ENCODE assay signal across 22 cellular contexts in genomic region chr13:60214213-60215079, GRCh38. TPM values are rescaled to one million over a fixed set of nuclear protein-coding genes. Genes with fewer than 3 reads are reported as not detected.
DNase-seq lines count a peak whose midpoint lies in the region; FAIRE-seq and TF ChIP-seq lines count a peak whose summit lies in the region.
"Had no signal": no experiment of that assay in that cellular context is flagged by ENCODE, and none has a peak within 500 bp of the region (broad histone marks: within the 10 kb centered on the region; RNA-seq: fewer than 3 reads in every experiment).

No MANE protein-coding gene starts in this region.

- H3K27me3 ChIP-seq in endothelial cell of umbilical vein (ENCODE audit: control insufficient read depth in 2 of 2, insufficient read depth in 2 of 2, low read length in 2 of 2) = peaks cover 4 to 8% of the 10 kb centered on the region in 2 experiments
- H3K27me3 ChIP-seq: BLaER1 treated with 17β-estradiol and CSF1 and Interleukin-3, amounts not matched to agents 10 nM and 100 nM had no signal

- H4K20me1 ChIP-seq in endothelial cell of umbilical vein (replicated peaks; ENCODE audit: control insufficient read depth, extremely low read depth, insufficient read depth, low read length) = no peaks in the 10 kb centered on the region
- H4K20me1 ChIP-seq: BLaER1 treated with 17β-estradiol and CSF1 and Interleukin-3, amounts not matched to agents 10 nM and 100 nM had no signal

- H3K27ac Mint-ChIP-seq in endothelial cell (ENCODE audit: unreplicated experiment) = no peak overlapping the region
- H3K27ac Mint-ChIP-seq: B cell; CD8-positive, alpha-beta T cell; H9 had no signal

- TF ChIP-seq CTCF in endothelial cell of umbilical vein (IDR thresholded peaks at IDR 0.05; ENCODE audit: extremely low read depth in 1 of 2, insufficient read depth in 1 of 2, low read depth in 1 of 2, low read length in 2 of 2) (no peak), endothelial cell (IDR thresholded peaks at IDR 0.05; ENCODE audit: unreplicated experiment) (no peak)

- no peak overlapping the region for H3K4me3 ChIP-seq in endothelial cell of umbilical vein (replicated peaks in 1 of 3; ENCODE audit: insufficient read depth in 1 of 3, low read depth in 1 of 3, low read length in 3 of 3)
- H3K4me3 ChIP-seq: A549; BLaER1 treated with 17β-estradiol and CSF1 and Interleukin-3, amounts not matched to agents 10 nM and 100 nM; GM12878 had no signal

- peaks cover 2% of the 10 kb centered on the region for H3K27me3 Mint-ChIP-seq in endothelial cell (ENCODE audit: unreplicated experiment)

- no peak overlapping the region for H3K27ac ChIP-seq in endothelial cell of umbilical vein (ENCODE audit: insufficient read depth, low read depth, low read length)
- H3K27ac ChIP-seq: A549; BLaER1 treated with 17β-estradiol and CSF1 and Interleukin-3, amounts not matched to agents 10 nM and 100 nM had no signal

- FAIRE-seq in endothelial cell of umbilical vein (lab: Jason Lieb, UNC) = peak; percentile 18
- FAIRE-seq: A549, GM12878, GM19239, H1, HTR-8/SVneo had no signal

- H3K79me2 ChIP-seq in endothelial cell of umbilical vein (ENCODE audit: control insufficient read depth, insufficient read depth, low read length) = no peaks in the 10 kb centered on the region

- no peak overlapping the region for H3K4me3 Mint-ChIP-seq in endothelial cell (ENCODE audit: unreplicated experiment)
- H3K4me3 Mint-ChIP-seq: B cell; CD8-positive, alpha-beta T cell; H9 had no signal

- H3K9me3 Mint-ChIP-seq in endothelial cell (ENCODE audit: unreplicated experiment) = peaks cover 4% of the 10 kb centered on the region
- H3K9me3 Mint-ChIP-seq: CD8-positive, alpha-beta T cell; H9 had no signal

- no peak for TF ChIP-seq POLR2A in endothelial cell of umbilical vein (IDR thresholded peaks at IDR 0.05; ENCODE audit: low read depth, low read length)

- no peaks in the 10 kb centered on the region for H3K36me3 ChIP-seq in endothelial cell of umbilical vein (ENCODE audit: control insufficient read depth in 2 of 2, extremely low read depth in 1 of 2, insufficient read depth in 2 of 2, low read length in 2 of 2)
- H3K36me3 ChIP-seq: BLaER1 treated with 17β-estradiol and CSF1 and Interleukin-3, amounts not matched to agents 10 nM and 100 nM had no signal

- no peak overlapping the region for H3K9ac ChIP-seq in endothelial cell of umbilical vein (replicated peaks; ENCODE audit: extremely low read depth, insufficient read depth, low read length)
- H3K9ac ChIP-seq: BLaER1 treated with 17β-estradiol and CSF1 and Interleukin-3, amounts not matched to agents 10 nM and 100 nM had no signal

- no peaks in the 10 kb centered on the region for H3K4me1 ChIP-seq in endothelial cell of umbilical vein (ENCODE audit: control insufficient read depth, extremely low read depth, insufficient read depth, low read length)
- H3K4me1 ChIP-seq: A549; BLaER1 treated with 17β-estradiol and CSF1 and Interleukin-3, amounts not matched to agents 10 nM and 100 nM had no signal

- POLR2A ChIA-PET in endothelial cell of umbilical vein (lab: Charles Lee) = no interaction called here

- dilution Hi-C loops in endothelial cell of umbilical vein (cut with MboI; ENCODE audit: extremely low pct_ligation_motif_present, low sequenced_read_pairs) = no loop called here

- no TSS peak for BruUV-seq in endothelial cell of umbilical vein (replicated peaks; lab: Mats Ljungman, UMichigan)

- H2AFZ ChIP-seq in endothelial cell of umbilical vein (ENCODE audit: low read depth, low read length) = no peak overlapping the region

- no peaks in the 10 kb centered on the region for H3K9me3 ChIP-seq in endothelial cell of umbilical vein (replicated peaks; ENCODE audit: control insufficient read depth, insufficient read depth, low read length)
- H3K9me3 ChIP-seq: A549; BLaER1 treated with 17β-estradiol and CSF1 and Interleukin-3, amounts not matched to agents 10 nM and 100 nM had no signal

- CTCF ChIA-PET in endothelial cell of umbilical vein (lab: Charles Lee) = interaction anchor here (1.8 kb wide), 1 partner anchor 12 kb away, joined by 4 read pairs; no protein-coding TSS in a partner anchor

- no peaks in the 10 kb centered on the region for H3K9me1 ChIP-seq in endothelial cell of umbilical vein (replicated peaks; ENCODE audit: control insufficient read depth, extremely low read depth, insufficient read depth, low read length)

- DNase-seq in NCI-H460 (ENCODE audit: extremely low read depth, low read depth) (peak; percentile 5), RKO (ENCODE audit: low spot score) (peak; percentile 55), endothelial cell of umbilical vein (ENCODE audit: low read depth, low spot score) (no peak), fibroblast of the conjunctiva (ENCODE audit: low read depth) (peak; percentile 0), NCI-H2081 treated with DMSO at 0.1 percent for 48 hours (lab: John Stamatoyannopoulos, UW) (no peak), endothelial cell (ENCODE audit: low spot score) (no peak), SK-N-DZ (ENCODE audit: low spot score) (no peak)
- DNase-seq: CD8-positive, alpha-beta T cell; COR-L47; DMS 273 treated with DMSO at 0.1 percent for 48 hours; DMS53; DND-41; EL; H9; IMR-90 had no signal

- H3K4me2 ChIP-seq in endothelial cell of umbilical vein (ENCODE audit: insufficient read depth, low read length) = no peak overlapping the region
- H3K4me2 ChIP-seq: A549; BLaER1 treated with 17β-estradiol and CSF1 and Interleukin-3, amounts not matched to agents 10 nM and 100 nM had no signal

- no peaks in the 10 kb centered on the region for H3K36me3 Mint-ChIP-seq in endothelial cell (ENCODE audit: low read depth, unreplicated experiment)
- H3K36me3 Mint-ChIP-seq: CD8-positive, alpha-beta T cell had no signal

- intact Hi-C loops in endothelial cell of umbilical vein (cut with micrococcal nuclease) = no loop called here

- peaks cover 4% of the 10 kb centered on the region for H3K4me1 Mint-ChIP-seq in endothelial cell (ENCODE audit: unreplicated experiment)
- H3K4me1 Mint-ChIP-seq: B cell had no signal

TF ChIP-seq in endothelial cell of umbilical vein, 7 proteins besides CTCF, POLR2A, EP300 and RAD21:
- TF ChIP-seq GATA2 (IDR thresholded peaks at IDR 0.05; ENCODE audit: insufficient read depth, insufficient read length, low read depth, low read length) (no peak), EZH2 (IDR thresholded peaks at IDR 0.05; ENCODE audit: borderline replicate concordance, low read depth, low read length, severe bottlenecking) (no peak), JUN (IDR thresholded peaks at IDR 0.05; ENCODE audit: borderline replicate concordance, insufficient read depth, insufficient read length, low read depth) (no peak), POLR2AphosphoS5 (IDR thresholded peaks at IDR 0.05; ENCODE audit: insufficient read depth, low read depth, low read length) (no peak)
- TF ChIP-seq, protein P1, sequence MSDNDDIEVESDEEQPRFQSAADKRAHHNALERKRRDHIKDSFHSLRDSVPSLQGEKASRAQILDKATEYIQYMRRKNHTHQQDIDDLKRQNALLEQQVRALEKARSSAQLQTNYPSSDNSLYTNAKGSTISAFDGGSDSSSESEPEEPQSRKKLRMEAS (IDR thresholded peaks at IDR 0.05; ENCODE audit: insufficient read depth, insufficient read length) = no peak
TF ChIP-seq in endothelial cell of umbilical vein: peak in this region for 0.

RNA-seq across cellular contexts. Expression of gene DIAPH3, which starts 50.7 kb away (rescaled TPM):
- total RNA-seq in NCI-H460 (2014; rRNA removed; shearing (Covaris generic)) = 11.2 and 11.6 TPM in 2 replicates
- 13.1 and 14.0 TPM in 2 replicates for polyA plus RNA-seq in NCI-H460 (2014; cell fraction: nucleus; rRNA removed)
- total RNA-seq in endothelial cell of umbilical vein = 40.9 and 44.0 TPM in 2 replicates
- polyA plus RNA-seq in endothelial cell of umbilical vein = 9.4 and 9.9 TPM in 2 replicates
- polyA plus RNA-seq in endothelial cell of umbilical vein (2011; cell fraction: cytosol; rRNA removed) = 12.5 and 12.8 TPM in 2 replicates
- polyA plus RNA-seq in endothelial cell of umbilical vein (2011; cell fraction: nucleus; rRNA removed) = 15.9 and 19.4 TPM in 2 replicates
- 20.5 and 30.4 TPM in 2 replicates for polyA plus RNA-seq in endothelial cell of umbilical vein (2012)
- 18.0 and 19.8 TPM in 2 replicates for polyA minus RNA-seq in endothelial cell of umbilical vein
- polyA minus RNA-seq in endothelial cell of umbilical vein (2011; cell fraction: cytosol; rRNA and poly(A)+ RNA removed) = 22.8 TPM
- polyA minus RNA-seq in endothelial cell of umbilical vein (2011; cell fraction: nucleus; rRNA and poly(A)+ RNA removed) = 75.7 and 105 TPM in 2 replicates
- total RNA-seq in endothelial cell (ENCODE audit: unreplicated experiment) = 4.5 TPM
- 7.5 and 8.5 TPM in 2 replicates for polyA plus RNA-seq in SK-N-DZ (2014; cell fraction: cytosol; rRNA removed)
- 6.6 and 9.5 TPM in 2 replicates for polyA plus RNA-seq in SK-N-DZ (2014; cell fraction: nucleus; rRNA removed)

Comparison
In these comparisons a context has a peak if more than half of its experiments do, and no peak if none do; other contexts are left out.
1. DNase-seq: peak in NCI-H460 (single experiment), RKO (single experiment) and fibroblast of the conjunctiva (single experiment); none in endothelial cell of umbilical vein (single experiment), NCI-H2081 treated with DMSO at 0.1 percent for 48 hours (single experiment), endothelial cell (single experiment) and SK-N-DZ (single experiment).